In the genomic region with DNA sequence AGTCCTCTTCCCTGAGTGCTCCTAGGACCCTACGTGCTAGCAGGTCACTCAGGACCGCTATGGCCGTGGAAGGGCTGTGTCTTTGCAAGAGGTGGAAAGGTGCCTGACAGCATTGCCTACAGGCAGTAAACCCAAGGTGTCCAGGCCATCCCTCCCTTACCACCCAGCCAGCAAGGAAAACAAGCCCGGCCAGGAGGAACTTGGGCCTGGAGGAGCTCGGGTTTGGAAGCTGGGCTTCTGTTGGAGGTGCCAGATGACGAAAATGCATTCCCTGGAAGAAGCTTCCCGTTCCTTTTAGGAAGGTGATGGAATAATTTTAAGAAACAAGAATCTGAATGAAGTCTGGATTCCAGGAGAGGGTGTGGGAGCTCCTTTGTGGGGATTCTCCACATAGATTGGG, we compare ENCODE assay signal across 14 cellular contexts. TPM values are rescaled to one million over a fixed set of nuclear protein-coding genes. Genes with fewer than 3 reads are reported as not detected.
"Had no signal": no experiment of that assay in that cellular context is flagged by ENCODE, and none has a peak within 500 bp of the region (broad histone marks: within the 10 kb centered on the region; RNA-seq: fewer than 3 reads in every experiment).

No MANE protein-coding gene starts in this region.

- H3K9me3 Mint-ChIP-seq: activated naive CD4-positive, alpha-beta T cell treated with anti-CD3 and anti-CD28 coated beads, Interleukin-2, amount 50 U/mL, for 24 hours; natural killer cell; stimulated activated naive CD8-positive, alpha-beta T cell treated with anti-CD3 and anti-CD28 coated beads, Interleukin-15, amount 100 ng/mL, for 72 hours had no signal

- DNase-seq: activated effector memory CD4-positive, alpha-beta T cell treated with Interleukin-2 at 50 U/mL for 16 hours; amniotic stem cell; brain microvascular endothelial cell; dermis blood vessel endothelial cell; left colon; mucosa of descending colon; natural killer cell; stimulated activated CD4-positive, alpha-beta T cell treated with anti-CD3 and anti-CD28 coated beads, Interleukin-2, amount 100 ng/mL, for 48 hours; stimulated activated naive CD8-positive, alpha-beta T cell treated with anti-CD3 and anti-CD28 coated beads, Interleukin-15, amount 100 ng/mL, for 72 hours; tibial artery had no signal

- H3K4me3 ChIP-seq: mucosa of descending colon, psoas muscle, tibial artery had no signal

- H3K9me3 ChIP-seq: mucosa of descending colon, psoas muscle, tibial artery had no signal

- H3K4me3 Mint-ChIP-seq: activated naive CD4-positive, alpha-beta T cell treated with anti-CD3 and anti-CD28 coated beads, Interleukin-2, amount 50 U/mL, for 24 hours; natural killer cell; stimulated activated naive CD8-positive, alpha-beta T cell treated with anti-CD3 and anti-CD28 coated beads, Interleukin-15, amount 100 ng/mL, for 72 hours had no signal

- H3K4me1 Mint-ChIP-seq: activated naive CD4-positive, alpha-beta T cell treated with anti-CD3 and anti-CD28 coated beads, Interleukin-2, amount 50 U/mL, for 24 hours; natural killer cell; stimulated activated naive CD8-positive, alpha-beta T cell treated with anti-CD3 and anti-CD28 coated beads, Interleukin-15, amount 100 ng/mL, for 72 hours had no signal

- ATAC-seq: activated CD4-positive, CD25-positive, alpha-beta regulatory T cell treated with anti-CD3 and anti-CD28 coated beads, Interleukin-2, amount 50 U/mL, for 24 hours; left colon; mucosa of descending colon; natural killer cell; stimulated activated naive CD8-positive, alpha-beta T cell treated with anti-CD3 and anti-CD28 coated beads, Interleukin-15, amount 100 ng/mL, for 72 hours had no signal

- H3K36me3 Mint-ChIP-seq: activated naive CD4-positive, alpha-beta T cell treated with anti-CD3 and anti-CD28 coated beads, Interleukin-2, amount 50 U/mL, for 24 hours; natural killer cell had no signal

- H3K27me3 Mint-ChIP-seq: activated naive CD4-positive, alpha-beta T cell treated with anti-CD3 and anti-CD28 coated beads, Interleukin-2, amount 50 U/mL, for 24 hours had no signal

- H3K36me3 ChIP-seq: brain microvascular endothelial cell had no signal

- H3K27me3 ChIP-seq: brain microvascular endothelial cell, tibial artery had no signal

- H3K27ac ChIP-seq: brain microvascular endothelial cell, psoas muscle had no signal

- H3K27ac Mint-ChIP-seq: activated naive CD4-positive, alpha-beta T cell treated with anti-CD3 and anti-CD28 coated beads, Interleukin-2, amount 50 U/mL, for 24 hours; natural killer cell; stimulated activated naive CD8-positive, alpha-beta T cell treated with anti-CD3 and anti-CD28 coated beads, Interleukin-15, amount 100 ng/mL, for 72 hours had no signal

- H3K4me1 ChIP-seq: psoas muscle had no signal

RNA-seq across cellular contexts. Expression of a gene that starts 23.6 kb away (rescaled TPM):
- total RNA-seq: T-helper 2 cell treated with Interferon-gamma antibody and Interleukin-4, amounts not matched to agents 100 ng/mL and 5 ng/mL, for 36 hours had no signal
